In the genomic region with DNA sequence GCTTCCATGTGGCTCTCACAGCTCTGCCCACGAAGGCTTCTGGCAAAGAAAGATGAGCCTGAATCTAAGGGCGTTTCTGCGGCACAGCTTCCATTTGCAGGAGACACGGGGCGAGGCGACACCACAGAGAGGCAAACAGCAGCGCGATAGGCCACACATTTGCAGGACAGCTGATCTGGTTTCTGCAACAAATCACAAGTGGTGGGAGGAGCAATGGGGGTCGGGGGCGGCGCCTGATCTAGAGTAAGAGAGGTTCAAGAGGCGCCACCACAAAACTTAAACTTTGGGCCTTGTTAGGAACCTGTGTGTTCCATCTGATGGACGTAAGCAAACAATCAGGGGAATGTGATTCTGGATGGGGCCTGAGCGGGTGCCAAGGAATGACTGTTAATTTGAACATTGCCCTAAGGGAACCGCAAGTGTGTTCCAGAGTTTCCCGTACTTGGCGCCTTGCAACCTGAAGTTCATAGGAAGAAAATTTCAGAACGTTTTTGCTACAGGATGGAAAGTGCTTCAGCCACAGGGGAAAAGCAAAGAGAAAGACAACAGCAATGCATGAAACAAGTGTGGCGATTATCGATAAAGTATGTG, we compare ENCODE assay signal across 28 cellular contexts. TPM values are rescaled to one million over a fixed set of nuclear protein-coding genes. Genes with fewer than 3 reads are reported as not detected.
"Had no signal": no experiment of that assay in that cellular context is flagged by ENCODE, and none has a peak within 500 bp of the region (broad histone marks: within the 10 kb centered on the region; RNA-seq: fewer than 3 reads in every experiment).

No MANE protein-coding gene starts in this region.

- DNase-seq: activated CD4-positive, alpha-beta memory T cell treated with anti-CD3 and anti-CD28 coated beads, Interleukin-2, amount 10 ng/mL, durations not matched to agents 7 days and 5 days; activated CD4-positive, alpha-beta T cell treated with anti-CD3 and anti-CD28 coated beads for 4 hours; activated CD4-positive, CD25-positive, alpha-beta regulatory T cell; activated effector memory CD4-positive, alpha-beta T cell treated with anti-CD3 and anti-CD28 coated beads, Interleukin-2, amount 50 U/mL, for 16 hours; activated naive CD4-positive, alpha-beta T cell treated with anti-CD3 and anti-CD28 coated beads, Interleukin-2, amount 50 U/mL, for 16 hours; colonic mucosa; glutamatergic neuron; hippocampal formation; kidney glomerular epithelial cell; left ventricle myocardium inferior; natural killer cell; pancreas; right cardiac atrium; stimulated activated CD4-positive, alpha-beta T cell treated with anti-CD3 and anti-CD28 coated beads, Interleukin-12 subunit alpha, Interleukin-12 subunit beta, amount 100 ng/mL, for 4 hours; stimulated activated CD4-positive, alpha-beta T cell treated with anti-CD3 and anti-CD28 coated beads, Interleukin-4, amount 100 ng/mL, for 4 hours; stimulated activated naive CD8-positive, alpha-beta T cell treated with anti-CD3 and anti-CD28 coated beads, Interleukin-15, Interleukin-2, amounts not matched to agents 100 U/mL and 50 U/mL, for 24 hours; T1000; upper lobe of left lung had no signal

- H3K9me3 Mint-ChIP-seq: activated CD4-positive, alpha-beta memory T cell treated with anti-CD3 and anti-CD28 coated beads, Interleukin-2, amount 10 ng/mL, durations not matched to agents 7 days and 5 days; mesothelial cell of epicardium; natural killer cell had no signal

- H3K27ac ChIP-seq: ascending aorta, colonic mucosa, esophagus muscularis mucosa, left ventricle myocardium inferior, neutrophil, pancreas, upper lobe of left lung had no signal

- H3K9me3 ChIP-seq: ascending aorta, colonic mucosa, esophagus muscularis mucosa, left ventricle myocardium inferior, neutrophil, pancreas, upper lobe of left lung had no signal

- H3K36me3 Mint-ChIP-seq: mesothelial cell of epicardium, natural killer cell had no signal

- H3K4me3 Mint-ChIP-seq: activated CD4-positive, alpha-beta memory T cell treated with anti-CD3 and anti-CD28 coated beads, Interleukin-2, amount 10 ng/mL, durations not matched to agents 7 days and 5 days; mesothelial cell of epicardium; natural killer cell had no signal

- H3K27ac Mint-ChIP-seq: activated CD4-positive, alpha-beta memory T cell treated with anti-CD3 and anti-CD28 coated beads, Interleukin-2, amount 10 ng/mL, durations not matched to agents 7 days and 5 days; mesothelial cell of epicardium; natural killer cell had no signal

- ATAC-seq: pancreas; right cardiac atrium; stimulated activated naive CD8-positive, alpha-beta T cell treated with anti-CD3 and anti-CD28 coated beads, Interleukin-15, Interleukin-2, amounts not matched to agents 100 U/mL and 50 U/mL, for 24 hours had no signal

- H3K36me3 ChIP-seq: ascending aorta, colonic mucosa, esophagus muscularis mucosa, left ventricle myocardium inferior, neutrophil, pancreas, upper lobe of left lung had no signal

- H3K27me3 ChIP-seq: ascending aorta, colonic mucosa, pancreas, upper lobe of left lung had no signal

- H3K4me1 ChIP-seq: ascending aorta, colonic mucosa, pancreas had no signal

- H3K4me3 ChIP-seq: ascending aorta, colonic mucosa, esophagus muscularis mucosa, left ventricle myocardium inferior, pancreas, upper lobe of left lung had no signal

RNA-seq across cellular contexts. Expression of gene ENPP7, which starts 18.9 kb away (rescaled TPM):
- total RNA-seq: bronchial epithelial cell; colonic mucosa; esophagus muscularis mucosa; frontal cortex; left ventricle myocardium inferior; lung microvascular endothelial cell; mesothelial cell of epicardium; pulmonary artery endothelial cell; right cardiac atrium; subcutaneous adipose tissue; T-helper 1 cell treated with Interleukin-12 subunit alpha and Interleukin-12 subunit beta and Interleukin-4 antibody, amounts not matched to agents 30 ng/mL and 1 ng/mL, for 36 hours had no signal
- polyA plus RNA-seq: right cardiac atrium had no signal
